Comparison of ENCODE assay signal across 8 cellular contexts in the genomic region with DNA sequence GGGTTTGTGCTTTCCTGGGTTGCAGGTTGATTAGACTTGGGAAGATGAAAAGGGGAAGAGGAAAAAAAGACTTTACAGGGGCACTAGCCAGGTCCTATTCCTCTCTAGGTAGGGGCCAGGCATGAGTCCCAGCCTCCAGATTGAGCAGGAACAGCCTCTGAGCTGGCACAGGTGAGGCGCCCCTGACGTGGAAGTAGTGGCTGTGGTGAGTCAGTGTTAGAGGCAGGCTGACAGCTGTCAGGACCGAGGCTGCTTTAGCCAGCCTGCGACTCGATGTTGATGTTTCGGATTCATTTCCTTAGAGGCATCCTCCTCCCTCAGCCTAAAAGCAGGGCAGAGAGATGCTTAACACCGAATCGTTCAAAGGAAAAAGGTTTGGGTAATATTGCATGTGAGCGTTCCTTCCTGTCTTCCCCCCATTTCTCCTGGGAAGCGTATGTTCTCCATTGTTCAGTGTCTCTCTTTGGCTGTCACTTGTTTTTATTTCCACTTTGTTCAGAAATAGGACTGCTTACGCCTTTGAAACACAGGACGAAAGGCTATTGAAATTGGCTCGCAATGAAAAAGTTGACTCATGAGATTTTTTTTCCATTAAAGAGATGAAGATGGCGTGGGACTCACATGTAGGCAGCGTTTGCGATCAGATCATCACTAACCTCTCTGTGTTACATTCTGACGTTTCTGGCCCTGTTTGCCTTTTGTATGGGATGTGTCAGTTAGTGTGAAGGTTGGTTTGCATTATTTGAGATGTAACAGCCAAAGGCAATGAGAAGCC. TPM values are rescaled to one million over a fixed set of nuclear protein-coding genes. Genes with fewer than 3 reads are reported as not detected.
A peak's percentile ranks its signal among the peaks of the same experiment; 100 is the strongest.
DNase-seq lines count a peak whose midpoint lies in the region; ATAC-seq lines count a peak whose summit lies in the region.

No MANE protein-coding gene starts in this region.

- peak; percentile 42 for DNase-seq in A172 (ENCODE audit: low spot score)
- peak; percentile 57 for DNase-seq in SW480 (ENCODE audit: low spot score)
- peak; percentile 33 for DNase-seq in amniotic stem cell (lab: John Stamatoyannopoulos, UW)
- DNase-seq in iris pigment epithelial cell (ENCODE audit: low read depth) = peak; percentile 32
- peak; percentile 85 for DNase-seq in stimulated activated CD4-positive, alpha-beta T cell treated with anti-CD3 and anti-CD28 coated beads, Interleukin-1b, Interleukin-23, amount 100 ng/mL, for 48 hours

- ATAC-seq in GM19452 (IDR thresholded peaks at IDR 0.05; ENCODE audit: unreplicated experiment) (peak; percentile 35), GM21360 (IDR thresholded peaks at IDR 0.05; ENCODE audit: unreplicated experiment) (no peak), GM19351 (IDR thresholded peaks at IDR 0.05; ENCODE audit: unreplicated experiment) (no peak)

RNA-seq across cellular contexts. Expression of a gene that starts 1.2 kb away (rescaled TPM):
- total RNA-seq in A172 (2014; rRNA removed; shearing (Covaris generic)) = 4.6 and 8.9 TPM in 2 replicates

RNA-seq across cellular contexts. Expression of a gene that starts 17.5 kb away (rescaled TPM):
- 59.7 and 77.0 TPM in 2 replicates for total RNA-seq in A172 (2014; rRNA removed; shearing (Covaris generic))

Comparison
In these comparisons a context has a peak if more than half of its experiments do, and no peak if none do; other contexts are left out.
1. DNase-seq: peak in every context shown above with its lines; median percentile 85 in stimulated activated CD4-positive, alpha-beta T cell treated with anti-CD3 and anti-CD28 coated beads, Interleukin-1b, Interleukin-23, amount 100 ng/mL, for 48 hours; 57 in SW480; 42 in A172; 33 in amniotic stem cell; 32 in iris pigment epithelial cell.